2 cellular contexts compared by ENCODE assay signal in the genomic region with DNA sequence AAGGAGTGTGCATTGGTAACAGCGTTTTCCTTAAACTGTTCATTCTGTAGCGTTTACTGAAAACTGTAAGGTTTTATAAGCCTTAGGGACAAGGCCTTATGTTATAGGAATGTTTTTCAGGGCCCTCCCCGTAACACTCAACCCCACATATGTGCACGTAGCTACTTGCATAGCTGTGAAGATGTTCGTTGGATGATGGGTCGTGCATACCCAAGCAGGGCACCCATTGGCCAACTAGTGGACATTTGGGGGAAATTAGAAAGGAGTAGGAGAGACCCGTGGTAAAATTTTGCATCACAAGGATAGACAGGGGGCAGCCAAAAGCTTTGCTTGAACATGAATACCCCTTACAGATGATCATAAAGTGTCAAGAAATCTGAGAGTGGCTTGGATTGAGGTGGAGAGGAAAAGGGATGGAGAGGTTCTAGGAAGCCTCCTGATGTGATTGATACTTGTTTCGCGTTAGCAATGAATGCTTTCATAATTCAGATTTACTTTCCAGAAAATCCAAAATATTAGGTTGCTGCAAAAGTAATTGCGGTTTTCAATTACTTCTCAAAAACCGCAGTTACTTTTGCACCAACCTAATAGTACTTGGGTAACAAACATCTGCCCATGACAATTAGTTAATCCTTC.
TF ChIP-seq lines count a peak whose summit lies in the region.

No MANE protein-coding gene starts in this region.

TF ChIP-seq in A549, 52 proteins besides CTCF, POLR2A, EP300 and RAD21:
- TF ChIP-seq CBX8 (IDR thresholded peaks at IDR 0.05), result no peak
- peak; percentile 26; the same call in 2 of the 3 replicates for TF ChIP-seq SMC3 (IDR thresholded peaks at IDR 0.05)
TF ChIP-seq in A549: peak in this region for 1.

TF ChIP-seq in H1, 55 proteins besides CTCF, POLR2A, EP300 and RAD21:
- TF ChIP-seq SRF (IDR thresholded peaks at IDR 0.05; ENCODE audit: low read depth, low read length), result no peak
- TF ChIP-seq RXRA (IDR thresholded peaks at IDR 0.05; ENCODE audit: insufficient read depth, low read depth, low read length), result no peak
- TF ChIP-seq SIRT6 (IDR thresholded peaks at IDR 0.05; ENCODE audit: low read length), result no peak
- TF ChIP-seq CTBP2 (IDR thresholded peaks at IDR 0.05; ENCODE audit: borderline replicate concordance, insufficient read depth, insufficient read length, low read length), result no peak
- TF ChIP-seq EZH2 (IDR thresholded peaks at IDR 0.05; ENCODE audit: low read depth, low read length, severe bottlenecking), result no peak
TF ChIP-seq in H1: peak in this region for 0.
